In genomic region chr16:88376835-88377726, GRCh38 we compare ENCODE assay signal across 16 cellular contexts. TPM values are rescaled to one million over a fixed set of nuclear protein-coding genes. Genes with fewer than 3 reads are reported as not detected.
DNase-seq lines count a peak whose midpoint lies in the region; TF ChIP-seq lines count a peak whose summit lies in the region.
"Had no signal": no experiment of that assay in that cellular context is flagged by ENCODE, and none has a peak within 500 bp of the region (broad histone marks: within the 10 kb centered on the region; RNA-seq: fewer than 3 reads in every experiment).

No MANE protein-coding gene starts in this region.

- H3K9me3 ChIP-seq in tibial nerve: no peaks in the 10 kb centered on the region
- H3K9me3 ChIP-seq: SJCRH30 had no signal

- WGBS in tibial nerve, 2 donors: 63 to 64% methylated on average over 15 to 25 of the region's 30 CpGs

- no peak overlapping the region for H3K4me3 ChIP-seq in tibial nerve
- H3K4me3 ChIP-seq: SJCRH30 had no signal

- TF ChIP-seq EP300 in tibial nerve (IDR thresholded peaks at IDR 0.05): no peak

- peak; percentile 7 for DNase-seq in activated naive CD4-positive, alpha-beta T cell treated with anti-CD3 and anti-CD28 coated beads, Interleukin-2, amount 50 U/mL, for 16 hours
- DNase-seq in activated naive CD4-positive, alpha-beta T cell treated with Interleukin-2 at 50 U/mL for 16 hours: no peak
- DNase-seq in chondrocyte (ENCODE audit: low spot score) (peak; percentile 84), left kidney (ENCODE audit: low read depth, low spot score) (peak; percentile 41), tibial nerve (ENCODE audit: low spot score in 2 of 2) (no peak), NCI-H345 treated with DMSO at 0.1 percent for 48 hours (lab: John Stamatoyannopoulos, UW; ENCODE audit: unreplicated experiment) (no peak), NCI-H1048 (lab: John Stamatoyannopoulos, UW) (no peak), NCI-H2081 (lab: John Stamatoyannopoulos, UW) (no peak)
- DNase-seq: activated CD4-positive, alpha-beta memory T cell treated with anti-CD3 and anti-CD28 coated beads, Interleukin-2, amount 10 ng/mL, durations not matched to agents 7 days and 5 days; NCI-H2081 treated with DMSO at 0.1 percent for 48 hours; SJCRH30 had no signal

- H3K36me3 ChIP-seq in tibial nerve: no peaks in the 10 kb centered on the region
- H3K36me3 ChIP-seq: SJCRH30 had no signal

- H3K36me3 Mint-ChIP-seq in chondrocyte (ENCODE audit: low read depth): no peaks in the 10 kb centered on the region
- H3K36me3 Mint-ChIP-seq: brain had no signal

- TF ChIP-seq CTCF in chondrocyte (IDR thresholded peaks at IDR 0.05) (peak; percentile 13), tibial nerve (IDR thresholded peaks at IDR 0.05) (no peak)

- peaks cover 0 to 4% of the 10 kb centered on the region in 2 donors for H3K27me3 ChIP-seq in tibial nerve
- H3K27me3 ChIP-seq: SJCRH30 had no signal

- no peaks in the 10 kb centered on the region for H3K9me3 Mint-ChIP-seq in chondrocyte (ENCODE audit: low read depth)
- H3K9me3 Mint-ChIP-seq: activated CD4-positive, alpha-beta memory T cell treated with anti-CD3 and anti-CD28 coated beads, Interleukin-2, amount 10 ng/mL, durations not matched to agents 7 days and 5 days; activated T-helper 2 cell treated with anti-CD3 and anti-CD28 coated beads, Interferon-gamma antibody, Interleukin-2, Interleukin-4, amounts not matched to agents 10 μg/mL and 5 μg/mL and 100 μg/mL, durations not matched to agents 14 hours and 24 hours and 36 hours; brain; neural crest cell; stimulated activated naive CD8-positive, alpha-beta T cell treated with anti-CD3 and anti-CD28 coated beads, Interleukin-15, Interleukin-2, amounts not matched to agents 100 ng/mL and 50 ng/mL, for 24 hours had no signal

- no peak for TF ChIP-seq POLR2A in tibial nerve (IDR thresholded peaks at IDR 0.05)

- H3K27me3 Mint-ChIP-seq in chondrocyte (ENCODE audit: low read depth): no peaks in the 10 kb centered on the region
- H3K27me3 Mint-ChIP-seq: stimulated activated naive CD8-positive, alpha-beta T cell treated with anti-CD3 and anti-CD28 coated beads, Interleukin-15, Interleukin-2, amounts not matched to agents 100 ng/mL and 50 ng/mL, for 24 hours had no signal

- peak overlapping the region; percentile 34 to 80 (median 70) for H3K27ac ChIP-seq in tibial nerve
- H3K27ac ChIP-seq: 22Rv1, SJCRH30 had no signal

- peaks cover 10% of the 10 kb centered on the region for H3K4me1 Mint-ChIP-seq in chondrocyte (ENCODE audit: low read depth)
- H3K4me1 Mint-ChIP-seq: activated CD4-positive, alpha-beta memory T cell treated with anti-CD3 and anti-CD28 coated beads, Interleukin-2, amount 10 ng/mL, durations not matched to agents 7 days and 5 days had no signal

- H3K4me3 Mint-ChIP-seq in chondrocyte (ENCODE audit: unreplicated experiment): no peak overlapping the region
- H3K4me3 Mint-ChIP-seq: activated CD4-positive, alpha-beta memory T cell treated with anti-CD3 and anti-CD28 coated beads, Interleukin-2, amount 10 ng/mL, durations not matched to agents 7 days and 5 days; brain; stimulated activated naive CD8-positive, alpha-beta T cell treated with anti-CD3 and anti-CD28 coated beads, Interleukin-15, Interleukin-2, amounts not matched to agents 100 ng/mL and 50 ng/mL, for 24 hours had no signal

- H3K27ac Mint-ChIP-seq in chondrocyte (ENCODE audit: unreplicated experiment): no peak overlapping the region
- H3K27ac Mint-ChIP-seq: activated CD4-positive, alpha-beta memory T cell treated with anti-CD3 and anti-CD28 coated beads, Interleukin-2, amount 10 ng/mL, durations not matched to agents 7 days and 5 days; activated T-helper 2 cell treated with anti-CD3 and anti-CD28 coated beads, Interferon-gamma antibody, Interleukin-2, Interleukin-4, amounts not matched to agents 10 μg/mL and 5 μg/mL and 100 μg/mL, durations not matched to agents 14 hours and 24 hours and 36 hours; stimulated activated naive CD8-positive, alpha-beta T cell treated with anti-CD3 and anti-CD28 coated beads, Interleukin-15, Interleukin-2, amounts not matched to agents 100 ng/mL and 50 ng/mL, for 24 hours had no signal

- peaks cover 0 to 13% (median 3%) of the 10 kb centered on the region in 4 donors for H3K4me1 ChIP-seq in tibial nerve
- H3K4me1 ChIP-seq: SJCRH30 had no signal

RNA-seq across cellular contexts. Expression of gene ZNF469, which starts 5.7 kb away (rescaled TPM):
- total RNA-seq in chondrocyte: 19.0 to 62.8 TPM (median 60.5 TPM) in 3 replicates
- 1 to 10 TPM in 3 of 4 donors, under 1 TPM in 1; 0.87 to 1.8 (median 1.1) TPM for total RNA-seq in tibial nerve
- total RNA-seq: SJCRH30 had no signal

Comparison
In these comparisons a context has a peak if more than half of its experiments do, and no peak if none do; other contexts are left out.
1. DNase-seq: peak in activated naive CD4-positive, alpha-beta T cell treated with anti-CD3 and anti-CD28 coated beads, Interleukin-2, amount 50 U/mL, for 16 hours (single experiment), chondrocyte (single experiment) and left kidney (single experiment); none in activated naive CD4-positive, alpha-beta T cell treated with Interleukin-2 at 50 U/mL for 16 hours (single experiment), tibial nerve (0 of 2), NCI-H345 treated with DMSO at 0.1 percent for 48 hours (single experiment), NCI-H1048 (single experiment) and NCI-H2081 (0 of 2).